1 cellular context compared by ENCODE assay signal in genomic region chr6:69422474-69422873, GRCh38.
TF ChIP-seq lines count a peak whose summit lies in the region.

No MANE protein-coding gene starts in this region.

TF ChIP-seq in SK-N-SH, 30 proteins besides CTCF, POLR2A, EP300 and RAD21 (continued from another document):
- TF ChIP-seq REST (IDR thresholded peaks at IDR 0.05; ENCODE audit: low read depth, low read length) (no peak), MEF2A (IDR thresholded peaks at IDR 0.05; ENCODE audit: borderline replicate concordance, low read depth) (no peak)
